In genomic region chr10:99443483-99443882, GRCh38 we compare ENCODE assay signal across 1 cellular context.
TF ChIP-seq lines count a peak whose summit lies in the region.

No MANE protein-coding gene starts in this region.

TF ChIP-seq in HEK293, 187 proteins besides CTCF, POLR2A, EP300 and RAD21 (continued from another document):
- TF ChIP-seq, protein P1, sequence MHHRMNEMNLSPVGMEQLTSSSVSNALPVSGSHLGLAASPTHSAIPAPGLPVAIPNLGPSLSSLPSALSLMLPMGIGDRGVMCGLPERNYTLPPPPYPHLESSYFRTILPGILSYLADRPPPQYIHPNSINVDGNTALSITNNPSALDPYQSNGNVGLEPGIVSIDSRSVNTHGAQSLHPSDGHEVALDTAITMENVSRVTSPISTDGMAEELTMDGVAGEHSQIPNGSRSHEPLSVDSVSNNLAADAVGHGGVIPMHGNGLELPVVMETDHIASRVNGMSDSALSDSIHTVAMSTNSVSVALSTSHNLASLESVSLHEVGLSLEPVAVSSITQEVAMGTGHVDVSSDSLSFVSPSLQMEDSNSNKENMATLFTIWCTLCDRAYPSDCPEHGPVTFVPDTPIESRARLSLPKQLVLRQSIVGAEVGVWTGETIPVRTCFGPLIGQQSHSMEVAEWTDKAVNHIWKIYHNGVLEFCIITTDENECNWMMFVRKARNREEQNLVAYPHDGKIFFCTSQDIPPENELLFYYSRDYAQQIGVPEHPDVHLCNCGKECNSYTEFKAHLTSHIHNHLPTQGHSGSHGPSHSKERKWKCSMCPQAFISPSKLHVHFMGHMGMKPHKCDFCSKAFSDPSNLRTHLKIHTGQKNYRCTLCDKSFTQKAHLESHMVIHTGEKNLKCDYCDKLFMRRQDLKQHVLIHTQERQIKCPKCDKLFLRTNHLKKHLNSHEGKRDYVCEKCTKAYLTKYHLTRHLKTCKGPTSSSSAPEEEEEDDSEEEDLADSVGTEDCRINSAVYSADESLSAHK (tag by site-specific recombination; IDR thresholded peaks at IDR 0.05): peak; percentile 63
- TF ChIP-seq, protein P2, sequence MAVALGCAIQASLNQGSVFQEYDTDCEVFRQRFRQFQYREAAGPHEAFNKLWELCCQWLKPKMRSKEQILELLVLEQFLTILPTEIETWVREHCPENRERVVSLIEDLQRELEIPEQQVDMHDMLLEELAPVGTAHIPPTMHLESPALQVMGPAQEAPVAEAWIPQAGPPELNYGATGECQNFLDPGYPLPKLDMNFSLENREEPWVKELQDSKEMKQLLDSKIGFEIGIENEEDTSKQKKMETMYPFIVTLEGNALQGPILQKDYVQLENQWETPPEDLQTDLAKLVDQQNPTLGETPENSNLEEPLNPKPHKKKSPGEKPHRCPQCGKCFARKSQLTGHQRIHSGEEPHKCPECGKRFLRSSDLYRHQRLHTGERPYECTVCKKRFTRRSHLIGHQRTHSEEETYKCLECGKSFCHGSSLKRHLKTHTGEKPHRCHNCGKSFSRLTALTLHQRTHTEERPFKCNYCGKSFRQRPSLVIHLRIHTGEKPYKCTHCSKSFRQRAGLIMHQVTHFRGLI (tag by site-specific recombination; IDR thresholded peaks at IDR 0.05): 0 out of 2 replicates have a peak, but pooled peaks have one; percentile 32
- TF ChIP-seq IKZF3 (tag by site-specific recombination; IDR thresholded peaks at IDR 0.05): 0 out of 2 replicates have a peak, but pooled peaks have one; percentile 35
- TF ChIP-seq ZNF501 (tag by site-specific recombination; IDR thresholded peaks at IDR 0.05): no peak
- peak; percentile 53; the same call in 1 of the 2 replicates for TF ChIP-seq WT1 (tag by site-specific recombination; IDR thresholded peaks at IDR 0.05)
- peak; percentile 69 for TF ChIP-seq ZEB2 (tag by site-specific recombination; IDR thresholded peaks at IDR 0.05)
- no peak for TF ChIP-seq ZBTB44 (tag by site-specific recombination; IDR thresholded peaks at IDR 0.05)
- peak; percentile 44; the same call in 1 of the 2 replicates for TF ChIP-seq FEZF1 (tag by site-specific recombination; IDR thresholded peaks at IDR 0.05)
- TF ChIP-seq, protein P3, sequence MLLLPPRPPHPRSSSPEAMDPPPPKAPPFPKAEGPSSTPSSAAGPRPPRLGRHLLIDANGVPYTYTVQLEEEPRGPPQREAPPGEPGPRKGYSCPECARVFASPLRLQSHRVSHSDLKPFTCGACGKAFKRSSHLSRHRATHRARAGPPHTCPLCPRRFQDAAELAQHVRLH (tag by site-specific recombination; IDR thresholded peaks at IDR 0.05): 0 out of 2 replicates have a peak, but pooled peaks have one; percentile 15
- TF ChIP-seq, protein P4, sequence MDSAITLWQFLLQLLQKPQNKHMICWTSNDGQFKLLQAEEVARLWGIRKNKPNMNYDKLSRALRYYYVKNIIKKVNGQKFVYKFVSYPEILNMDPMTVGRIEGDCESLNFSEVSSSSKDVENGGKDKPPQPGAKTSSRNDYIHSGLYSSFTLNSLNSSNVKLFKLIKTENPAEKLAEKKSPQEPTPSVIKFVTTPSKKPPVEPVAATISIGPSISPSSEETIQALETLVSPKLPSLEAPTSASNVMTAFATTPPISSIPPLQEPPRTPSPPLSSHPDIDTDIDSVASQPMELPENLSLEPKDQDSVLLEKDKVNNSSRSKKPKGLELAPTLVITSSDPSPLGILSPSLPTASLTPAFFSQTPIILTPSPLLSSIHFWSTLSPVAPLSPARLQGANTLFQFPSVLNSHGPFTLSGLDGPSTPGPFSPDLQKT (IDR thresholded peaks at IDR 0.05; ENCODE audit: borderline replicate concordance, low read depth, low read length): no peak
- TF ChIP-seq ZNF214 (tag by site-specific recombination; IDR thresholded peaks at IDR 0.05; ENCODE audit: borderline replicate concordance): no peak
- TF ChIP-seq, protein P5, sequence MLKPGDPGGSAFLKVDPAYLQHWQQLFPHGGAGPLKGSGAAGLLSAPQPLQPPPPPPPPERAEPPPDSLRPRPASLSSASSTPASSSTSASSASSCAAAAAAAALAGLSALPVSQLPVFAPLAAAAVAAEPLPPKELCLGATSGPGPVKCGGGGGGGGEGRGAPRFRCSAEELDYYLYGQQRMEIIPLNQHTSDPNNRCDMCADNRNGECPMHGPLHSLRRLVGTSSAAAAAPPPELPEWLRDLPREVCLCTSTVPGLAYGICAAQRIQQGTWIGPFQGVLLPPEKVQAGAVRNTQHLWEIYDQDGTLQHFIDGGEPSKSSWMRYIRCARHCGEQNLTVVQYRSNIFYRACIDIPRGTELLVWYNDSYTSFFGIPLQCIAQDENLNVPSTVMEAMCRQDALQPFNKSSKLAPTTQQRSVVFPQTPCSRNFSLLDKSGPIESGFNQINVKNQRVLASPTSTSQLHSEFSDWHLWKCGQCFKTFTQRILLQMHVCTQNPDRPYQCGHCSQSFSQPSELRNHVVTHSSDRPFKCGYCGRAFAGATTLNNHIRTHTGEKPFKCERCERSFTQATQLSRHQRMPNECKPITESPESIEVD (tag by site-specific recombination; IDR thresholded peaks at IDR 0.05): peak; percentile 78
- TF ChIP-seq ZNF585B (tag by site-specific recombination; IDR thresholded peaks at IDR 0.05): no peak
- TF ChIP-seq ZNF311 (tag by site-specific recombination; IDR thresholded peaks at IDR 0.05; ENCODE audit: borderline replicate concordance): no peak
- TF ChIP-seq HOXD13 (CRISPR knock-in tag; IDR thresholded peaks at IDR 0.05; ENCODE audit: borderline replicate concordance): no peak
